Comparison of ENCODE assay signal across 16 cellular contexts in the genomic region with DNA sequence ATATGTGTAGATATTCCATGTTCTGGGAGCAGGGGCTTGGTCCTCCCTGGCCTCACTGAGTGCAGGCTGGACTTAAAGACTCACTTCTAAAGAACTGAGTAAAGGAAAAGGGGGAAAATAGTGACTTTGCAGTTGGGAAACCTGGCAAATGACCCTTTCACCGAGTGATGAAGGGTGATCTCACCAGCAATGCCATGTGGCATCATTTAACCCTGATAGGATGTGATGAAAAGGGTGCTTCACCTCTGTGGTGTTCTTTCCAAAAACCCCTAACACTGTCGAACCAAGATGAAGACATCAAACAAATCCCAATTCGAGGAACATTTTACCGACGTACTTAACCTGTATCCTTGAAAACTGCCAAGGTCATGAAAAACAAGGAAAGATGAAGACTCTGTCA.
A peak's percentile ranks its signal among the peaks of the same experiment; 100 is the strongest.
DNase-seq lines count a peak whose midpoint lies in the region; ATAC-seq and TF ChIP-seq lines count a peak whose summit lies in the region.
"Had no signal": no experiment of that assay in that cellular context is flagged by ENCODE, and none has a peak within 500 bp of the region (broad histone marks: within the 10 kb centered on the region; RNA-seq: fewer than 3 reads in every experiment).

No MANE protein-coding gene starts in this region.

- DNase-seq in GM23338 (ENCODE audit: low spot score) (no peak), mesenchymal stem cell (no peak), psoas muscle (no peak)
- no peak for DNase-seq in activated CD8-positive, alpha-beta T cell treated with anti-CD3 and anti-CD28 coated beads for 36 hours
- DNase-seq: CD4-positive, CD25-positive, alpha-beta regulatory T cell; DND-41; MM.1S; NCI-H1105; NCI-H187 treated with DMSO at 0.1 percent for 48 hours; NCI-H2171; RPMI8226; SJCRH30 had no signal

- peaks cover 44% of the 10 kb centered on the region for H3K4me1 ChIP-seq in ACC112 (ENCODE audit: control insufficient read depth, insufficient read depth, low read length, unreplicated experiment)
- peaks cover 27% of the 10 kb centered on the region for H3K4me1 ChIP-seq in GM23338 (ENCODE audit: insufficient read depth)
- H3K4me1 ChIP-seq in mesenchymal stem cell (ENCODE audit: control insufficient read depth, insufficient read depth, low read depth, low read length): peaks cover 16% of the 10 kb centered on the region
- H3K4me1 ChIP-seq in psoas muscle: no peaks in the 10 kb centered on the region

- H2AFZ ChIP-seq in ACC112 (ENCODE audit: low read length, unreplicated experiment): peak overlapping the region; percentile 4
- 0 out of 2 replicates have a peak overlapping the region, but pooled peaks have one; percentile 8 for H2AFZ ChIP-seq in GM23338
- no peak overlapping the region for H2AFZ ChIP-seq in mesenchymal stem cell (ENCODE audit: low read depth, low read length)

- H3K27me3 ChIP-seq in ACC112 (ENCODE audit: insufficient read depth, low read length): no peaks in the 10 kb centered on the region
- H3K27me3 ChIP-seq in GM23338 (ENCODE audit: insufficient read depth): no peaks in the 10 kb centered on the region
- no peaks in the 10 kb centered on the region for H3K27me3 ChIP-seq in mesenchymal stem cell (ENCODE audit: control insufficient read depth in 1 of 2, insufficient read depth in 1 of 2, low read length in 2 of 2)
- H3K27me3 ChIP-seq in psoas muscle (ENCODE audit: insufficient read depth in 3 of 3, low read length in 2 of 3): no peaks in the 10 kb centered on the region
- H3K27me3 ChIP-seq: SJCRH30 had no signal

- no peak overlapping the region for H3K4me3 Mint-ChIP-seq in GM23338
- H3K4me3 Mint-ChIP-seq in dendritic cell treated with granulocyte-macrophage colony-stimulating factor and Interleukin-4, amounts not matched to agents 40 ng/mL and 50 ng/mL, for 4 days: no peak overlapping the region
- no peak overlapping the region for H3K4me3 Mint-ChIP-seq in activated CD8-positive, alpha-beta T cell treated with anti-CD3 and anti-CD28 coated beads for 36 hours
- H3K4me3 Mint-ChIP-seq: CD4-positive, CD25-positive, alpha-beta regulatory T cell had no signal

- H2BK12ac ChIP-seq in mesenchymal stem cell (ENCODE audit: low read length in 2 of 2): no peak overlapping the region

- no peak overlapping the region for H3K4me2 ChIP-seq in GM23338
- H3K4me2 ChIP-seq in mesenchymal stem cell (ENCODE audit: low read length, poor library complexity, severe bottlenecking): no peak overlapping the region
- H3K4me2 ChIP-seq: KMS-11 had no signal

- CTCF ChIA-PET in activated CD8-positive, alpha-beta T cell treated with anti-CD3 and anti-CD28 coated beads for 36 hours (lab: Charles Lee): interaction anchor here (1.4 to 2.0 kb wide), 2 partner anchors 18 to 548 kb away, joined by 3 to 9 read pairs; no protein-coding TSS in a partner anchor

- H3K79me1 ChIP-seq in mesenchymal stem cell (replicated peaks; ENCODE audit: low read length, poor library complexity, severe bottlenecking): peaks cover 2% of the 10 kb centered on the region

- ATAC-seq in GM23338 (no peak), psoas muscle (no peak), GM21723 (IDR thresholded peaks at IDR 0.05; ENCODE audit: unreplicated experiment) (no peak)
- no peak for ATAC-seq in activated CD8-positive, alpha-beta T cell treated with anti-CD3 and anti-CD28 coated beads for 36 hours

- POLR2A ChIA-PET in activated CD8-positive, alpha-beta T cell treated with anti-CD3 and anti-CD28 coated beads for 36 hours (lab: Charles Lee): no interaction called here

- H3K9me3 ChIP-seq in mesenchymal stem cell (ENCODE audit: control insufficient read depth, low read length) (no peaks in the 10 kb centered on the region), psoas muscle (no peaks in the 10 kb centered on the region)
- H3K9me3 ChIP-seq: SJCRH30 had no signal

- no peak overlapping the region for H2BK15ac ChIP-seq in mesenchymal stem cell (ENCODE audit: low read depth, poor library complexity, severe bottlenecking)

- H3K36me3 Mint-ChIP-seq in GM23338 (ENCODE audit: low read depth): no peaks in the 10 kb centered on the region
- H3K36me3 Mint-ChIP-seq in dendritic cell treated with granulocyte-macrophage colony-stimulating factor and Interleukin-4, amounts not matched to agents 40 ng/mL and 50 ng/mL, for 4 days (ENCODE audit: low read depth): peaks cover 86% of the 10 kb centered on the region
- peaks cover 36% of the 10 kb centered on the region for H3K36me3 Mint-ChIP-seq in activated CD8-positive, alpha-beta T cell treated with anti-CD3 and anti-CD28 coated beads for 36 hours (ENCODE audit: low read depth)
- H3K36me3 Mint-ChIP-seq: CD4-positive, CD25-positive, alpha-beta regulatory T cell had no signal

- WGBS in mesenchymal stem cell: 87% methylated on average over 5 of the region's 5 CpGs
- WGBS in psoas muscle, 3 donors: 62 to 70% (median 65%) methylated on average over 5 of the region's 5 CpGs

- TF ChIP-seq CTCF in GM23338 (conservative IDR thresholded peaks at IDR 0.05; ENCODE audit: low read depth in 2 of 2): no peak
- TF ChIP-seq CTCF in psoas muscle (IDR thresholded peaks at IDR 0.05): no peak
- no peak for TF ChIP-seq CTCF in activated CD8-positive, alpha-beta T cell treated with anti-CD3 and anti-CD28 coated beads for 36 hours (IDR thresholded peaks at IDR 0.05)

- no peaks in the 10 kb centered on the region for H3K9me3 Mint-ChIP-seq in GM23338
- no peaks in the 10 kb centered on the region for H3K9me3 Mint-ChIP-seq in dendritic cell treated with granulocyte-macrophage colony-stimulating factor and Interleukin-4, amounts not matched to agents 40 ng/mL and 50 ng/mL, for 4 days
- H3K9me3 Mint-ChIP-seq in activated CD8-positive, alpha-beta T cell treated with anti-CD3 and anti-CD28 coated beads for 36 hours: no peaks in the 10 kb centered on the region

- no peak overlapping the region for H3K27ac ChIP-seq in ACC112 (ENCODE audit: low read depth, low read length)
- H3K27ac ChIP-seq in GM23338 (ENCODE audit: low read depth): no peak overlapping the region
- no peak overlapping the region for H3K27ac ChIP-seq in mesenchymal stem cell (ENCODE audit: low read length, poor library complexity, severe bottlenecking)
- no peak overlapping the region for H3K27ac ChIP-seq in psoas muscle
- H3K27ac ChIP-seq: KMS-11, SJCRH30 had no signal

- H3K18ac ChIP-seq in mesenchymal stem cell (ENCODE audit: low read depth in 1 of 2, low read length in 2 of 2): no peak overlapping the region

- H3K36me3 ChIP-seq in ACC112 (ENCODE audit: insufficient read depth, low read length) (no peaks in the 10 kb centered on the region), GM23338 (ENCODE audit: insufficient read depth) (no peaks in the 10 kb centered on the region), mesenchymal stem cell (ENCODE audit: control insufficient read depth in 1 of 2, insufficient read depth in 2 of 2, low read depth in 1 of 2, low read length in 2 of 2) (peaks cover 0 to 2% of the 10 kb centered on the region in 2 experiments), psoas muscle (ENCODE audit: insufficient read depth in 1 of 2, low read depth in 1 of 2) (no peaks in the 10 kb centered on the region)
- H3K36me3 ChIP-seq: SJCRH30 had no signal

- no peak overlapping the region for H2BK120ac ChIP-seq in mesenchymal stem cell (ENCODE audit: low read depth, low read length)

- H3K4ac ChIP-seq in mesenchymal stem cell (ENCODE audit: low read depth in 1 of 2, low read length in 2 of 2): no peak overlapping the region

- H3K23ac ChIP-seq in mesenchymal stem cell (ENCODE audit: low read length in 2 of 2): no peak overlapping the region

- no peaks in the 10 kb centered on the region for H4K20me1 ChIP-seq in GM23338 (replicated peaks; ENCODE audit: insufficient read depth)

- no peaks in the 10 kb centered on the region for H3K9me2 ChIP-seq in GM23338 (ENCODE audit: insufficient read depth)

- H2BK5ac ChIP-seq in mesenchymal stem cell (ENCODE audit: low read depth, low read length, poor library complexity, severe bottlenecking): no peak overlapping the region

- H3K79me2 ChIP-seq in ACC112 (ENCODE audit: control insufficient read depth, insufficient read depth, low read length, unreplicated experiment) (no peaks in the 10 kb centered on the region), GM23338 (replicated peaks; ENCODE audit: insufficient read depth) (no peaks in the 10 kb centered on the region)

- H3K27me3 Mint-ChIP-seq in GM23338 (ENCODE audit: insufficient read depth, low read depth, poor library complexity): peaks cover 7% of the 10 kb centered on the region
- no peaks in the 10 kb centered on the region for H3K27me3 Mint-ChIP-seq in dendritic cell treated with granulocyte-macrophage colony-stimulating factor and Interleukin-4, amounts not matched to agents 40 ng/mL and 50 ng/mL, for 4 days
- no peaks in the 10 kb centered on the region for H3K27me3 Mint-ChIP-seq in activated CD8-positive, alpha-beta T cell treated with anti-CD3 and anti-CD28 coated beads for 36 hours

- H3K4me1 Mint-ChIP-seq in GM23338: peaks cover 42% of the 10 kb centered on the region
- H3K4me1 Mint-ChIP-seq in dendritic cell treated with granulocyte-macrophage colony-stimulating factor and Interleukin-4, amounts not matched to agents 40 ng/mL and 50 ng/mL, for 4 days (ENCODE audit: low read depth): peaks cover 72% of the 10 kb centered on the region
- peaks cover 56% of the 10 kb centered on the region for H3K4me1 Mint-ChIP-seq in activated CD8-positive, alpha-beta T cell treated with anti-CD3 and anti-CD28 coated beads for 36 hours (ENCODE audit: low read depth)
- H3K4me1 Mint-ChIP-seq: CD4-positive, CD25-positive, alpha-beta regulatory T cell had no signal

- no peak overlapping the region for H4K91ac ChIP-seq in mesenchymal stem cell (ENCODE audit: low read length)

- H3F3A ChIP-seq in GM23338 (replicated peaks; ENCODE audit: low read depth): no peaks in the 10 kb centered on the region

- H4K8ac ChIP-seq in mesenchymal stem cell (ENCODE audit: low read length): no peak overlapping the region

- no peak overlapping the region for H3K9ac ChIP-seq in mesenchymal stem cell (ENCODE audit: low read length)
- H3K9ac ChIP-seq: KMS-11 had no signal

- intact Hi-C loops in dendritic cell treated with granulocyte-macrophage colony-stimulating factor and Interleukin-4, amounts not matched to agents 40 ng/mL and 50 ng/mL, for 4 days (cut with micrococcal nuclease): no loop called here
- intact Hi-C loops in psoas muscle (cut with DNase I): no loop called here
- intact Hi-C loops in activated CD8-positive, alpha-beta T cell treated with anti-CD3 and anti-CD28 coated beads for 36 hours (cut with micrococcal nuclease): no loop called here

- H3K4me3 ChIP-seq in ACC112 (ENCODE audit: low read depth, low read length) (no peak overlapping the region), GM23338 (no peak overlapping the region), mesenchymal stem cell (ENCODE audit: insufficient read depth in 1 of 2, low read depth in 1 of 2, low read length in 2 of 2) (no peak overlapping the region), psoas muscle (no peak overlapping the region)
- H3K4me3 ChIP-seq: SJCRH30 had no signal

- H2AK5ac ChIP-seq in mesenchymal stem cell (ENCODE audit: low read length, severe bottlenecking): peak overlapping the region; percentile 79

- H3K14ac ChIP-seq in mesenchymal stem cell (ENCODE audit: low read length in 2 of 2): no peak overlapping the region

- no peak overlapping the region for H3K27ac Mint-ChIP-seq in GM23338
- H3K27ac Mint-ChIP-seq in dendritic cell treated with granulocyte-macrophage colony-stimulating factor and Interleukin-4, amounts not matched to agents 40 ng/mL and 50 ng/mL, for 4 days: peak overlapping the region; percentile 37
- H3K27ac Mint-ChIP-seq in activated CD8-positive, alpha-beta T cell treated with anti-CD3 and anti-CD28 coated beads for 36 hours: no peak overlapping the region
